In the genomic region with DNA sequence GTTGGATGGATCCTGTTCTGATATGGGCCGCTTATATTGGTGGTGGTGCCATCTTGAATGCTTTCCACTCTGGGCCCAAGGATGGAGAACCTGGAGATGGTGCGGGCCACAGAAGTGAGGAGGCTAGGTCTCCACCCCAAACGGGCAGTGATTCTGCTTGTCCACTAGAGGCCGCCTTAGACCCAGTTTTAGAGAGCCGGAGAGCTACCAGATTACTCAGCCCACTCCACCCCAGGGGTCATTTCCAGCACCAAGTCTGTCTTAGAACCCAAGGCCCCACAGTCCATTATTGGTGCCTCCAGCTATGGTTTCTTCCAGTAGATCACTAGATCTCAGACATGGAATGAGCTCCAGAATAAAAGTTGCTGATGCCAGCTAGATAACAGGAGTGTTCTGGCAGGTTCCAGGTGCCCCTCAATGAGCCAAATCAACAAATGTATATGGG, we compare ENCODE assay signal across 8 cellular contexts. TPM values are rescaled to one million over a fixed set of nuclear protein-coding genes. Genes with fewer than 3 reads are reported as not detected.
DNase-seq lines count a peak whose midpoint lies in the region; ATAC-seq, FAIRE-seq and TF ChIP-seq lines count a peak whose summit lies in the region.

No MANE protein-coding gene starts in this region.

- peak overlapping the region; percentile 70 for H3K4me2 ChIP-seq in GM23248 (ENCODE audit: unreplicated experiment)
- H3K4me2 ChIP-seq in mammary epithelial cell (ENCODE audit: insufficient read depth, low read depth, low read length), result no peak overlapping the region
- peak overlapping the region; percentile 82 for H3K4me2 ChIP-seq in keratinocyte (ENCODE audit: control insufficient read depth, extremely low read depth, insufficient read depth, low read depth, low read length)

- H3K9me2 ChIP-seq in GM23248 (ENCODE audit: insufficient read depth), result no peaks in the 10 kb centered on the region

- CTCF ChIA-PET in mammary epithelial cell (lab: Charles Lee; ENCODE audit: low non-redundant PET), result interaction anchor here (0.5 to 1.1 kb wide), 6 partner anchors 11 to 195 kb away, joined by 3 to 12 read pairs (median 4); a partner anchor contains a TSS

- H3F3A ChIP-seq in GM23248 (ENCODE audit: insufficient read depth), result peaks cover 28% of the 10 kb centered on the region

- H3K9ac ChIP-seq in GM23248, result peak overlapping the region; percentile 69; the same call in 1 of the 2 replicates
- H3K9ac ChIP-seq in mammary epithelial cell (ENCODE audit: insufficient read depth, low read length), result peak overlapping the region; percentile 85
- H3K9ac ChIP-seq in keratinocyte (ENCODE audit: control insufficient read depth, extremely low read depth, insufficient read depth, low read length), result peak overlapping the region; percentile 91

- no peaks in the 10 kb centered on the region for H3K36me3 ChIP-seq in GM23248 (ENCODE audit: low read depth)
- no peaks in the 10 kb centered on the region for H3K36me3 ChIP-seq in mammary epithelial cell (ENCODE audit: insufficient read depth, low read length)
- no peaks in the 10 kb centered on the region for H3K36me3 ChIP-seq in keratinocyte (ENCODE audit: control insufficient read depth in 2 of 2, extremely low read depth in 1 of 2, insufficient read depth in 2 of 2, low read length in 2 of 2)

- dilution Hi-C loops in mammary epithelial cell (cut with HindIII; ENCODE audit: low sequenced_read_pairs) (no loop called here), keratinocyte (cut with MboI; ENCODE audit: extremely low pct_ligation_motif_present, low sequenced_read_pairs) (no loop called here)

- 0 out of 2 replicates have a peak overlapping the region, but pooled peaks have one; percentile 9 for H2AFZ ChIP-seq in GM23248
- peak overlapping the region; percentile 24 for H2AFZ ChIP-seq in mammary epithelial cell (ENCODE audit: low read depth, low read length)
- no peak overlapping the region for H2AFZ ChIP-seq in keratinocyte (ENCODE audit: control insufficient read depth, low read length)

- no peaks in the 10 kb centered on the region for H3K27me3 ChIP-seq in GM23248 (replicated peaks; ENCODE audit: insufficient read depth)
- H3K27me3 ChIP-seq in mammary epithelial cell (ENCODE audit: insufficient read depth, low read length), result no peaks in the 10 kb centered on the region
- no peaks in the 10 kb centered on the region for H3K27me3 ChIP-seq in keratinocyte (ENCODE audit: control insufficient read depth, extremely low read depth, insufficient read depth, low read length)

- H3K79me2 ChIP-seq in GM23248 (ENCODE audit: insufficient read depth) (no peaks in the 10 kb centered on the region), mammary epithelial cell (ENCODE audit: insufficient read depth, low read length) (no peaks in the 10 kb centered on the region), keratinocyte (ENCODE audit: control insufficient read depth, insufficient read depth, low read length) (no peaks in the 10 kb centered on the region)

- H4K20me1 ChIP-seq in GM23248 (ENCODE audit: insufficient read depth) (no peaks in the 10 kb centered on the region), mammary epithelial cell (ENCODE audit: insufficient read depth, low read length) (no peaks in the 10 kb centered on the region), keratinocyte (ENCODE audit: control insufficient read depth, extremely low read depth, insufficient read depth, low read length) (no peaks in the 10 kb centered on the region)

- H3K4me3 ChIP-seq in GM23248 (no peak overlapping the region), mammary epithelial cell (replicated peaks in 1 of 3; ENCODE audit: insufficient read depth in 1 of 3, low read depth in 2 of 3, low read length in 3 of 3) (no peak overlapping the region), keratinocyte (ENCODE audit: control insufficient read depth in 2 of 3, extremely low read depth in 1 of 3, insufficient read depth in 2 of 3, low read depth in 1 of 3, low read length in 3 of 3) (no peak overlapping the region)

- H3K27ac ChIP-seq in GM23248 (peak overlapping the region; percentile 96), VCaP (peak overlapping the region; percentile 81), mammary epithelial cell (ENCODE audit: insufficient read depth, low read depth, low read length) (peak overlapping the region; percentile 98), keratinocyte (ENCODE audit: control insufficient read depth, insufficient read depth, low read length) (peak overlapping the region; percentile 96)

- ATAC-seq in HG03460 (IDR thresholded peaks at IDR 0.05; ENCODE audit: unreplicated experiment), result no peak

- H3K9me3 ChIP-seq in GM23248 (ENCODE audit: low read depth) (no peaks in the 10 kb centered on the region), mammary epithelial cell (replicated peaks; ENCODE audit: insufficient read depth, low read length) (no peaks in the 10 kb centered on the region), keratinocyte (ENCODE audit: control insufficient read depth, low read depth, low read length) (no peaks in the 10 kb centered on the region)

- TF ChIP-seq CTCF in VCaP (conservative IDR thresholded peaks at IDR 0.05) (peak; percentile 83), mammary epithelial cell (conservative IDR thresholded peaks at IDR 0.05 in 1 of 2, IDR thresholded peaks at IDR 0.05 in 1 of 2; ENCODE audit: extremely low read depth in 1 of 2, insufficient read depth in 1 of 2, low read depth in 1 of 2, low read length in 2 of 2) (peak; percentile 87 to 88), keratinocyte (optimal IDR thresholded peaks at IDR 0.05 in 1 of 3, IDR thresholded peaks at IDR 0.05 in 1 of 3, conservative IDR thresholded peaks at IDR 0.05 in 1 of 3; ENCODE audit: extremely low read depth in 1 of 3, insufficient read depth in 2 of 3, low read length in 3 of 3) (peak; percentile 90 to 93 (median 90))

- in situ Hi-C loops in GM23248 (cut with MboI) (loop anchor here (25.0 kb wide), 1 partner anchor 201 kb away; no protein-coding TSS in a partner anchor), mammary epithelial cell (cut with MboI; ENCODE audit: low sequenced_read_pairs in 2 of 2) (loop anchor here (5.0 to 25.0 kb wide), 3 partner anchors 51 to 201 kb away; no protein-coding TSS in a partner anchor)

- BruUV-seq in mammary epithelial cell (replicated peaks; lab: Mats Ljungman, UMichigan), result no TSS peak

- peaks cover 36% of the 10 kb centered on the region for H3K4me1 ChIP-seq in GM23248 (ENCODE audit: insufficient read depth)
- H3K4me1 ChIP-seq in mammary epithelial cell (ENCODE audit: insufficient read depth, low read length), result peaks cover 38% of the 10 kb centered on the region
- peaks cover 45% of the 10 kb centered on the region for H3K4me1 ChIP-seq in keratinocyte (ENCODE audit: control insufficient read depth, extremely low read depth, insufficient read depth, low read length)

- H3K9me1 ChIP-seq in keratinocyte (ENCODE audit: control insufficient read depth, extremely low read depth, insufficient read depth, low read length), result no peaks in the 10 kb centered on the region

- FAIRE-seq in keratinocyte (lab: Jason Lieb, UNC), result no peak

- 0 to 2% methylated on average over 5 of the region's 5 CpGs for WGBS in GM23248 (ENCODE audit: low coverage in 1 of 2, low lambda C conversion rate in 2 of 2, missing lambda C conversion rate in 2 of 2), 2 experiments
- 4% methylated on average over 5 of the region's 5 CpGs for WGBS in mammary epithelial cell (ENCODE audit: low coverage, missing lambda C conversion rate)

- intact Hi-C loops in mammary epithelial cell (cut with micrococcal nuclease), result loop anchor here (1.0 to 5.0 kb wide), 8 partner anchors 29 to 1351 kb away; a partner anchor contains a TSS

- DNase-seq in DMS53 treated with DMSO at 0.1 percent for 48 hours (lab: John Stamatoyannopoulos, UW; ENCODE audit: unreplicated experiment), result peak; percentile 68
- DNase-seq in GM23248, result peak; percentile 89
- DNase-seq in NCI-H1436 treated with DMSO at 0.1 percent for 48 hours (lab: John Stamatoyannopoulos, UW), result peak; percentile 19
- peak; percentile 68 for DNase-seq in mammary epithelial cell
- DNase-seq in keratinocyte (ENCODE audit: low read depth, low spot score), result no peak
- DNase-seq in stimulated activated CD4-positive, alpha-beta T cell treated with anti-CD3 and anti-CD28 coated beads, Interleukin-12 subunit alpha, Interleukin-12 subunit beta, amount 100 ng/mL, for 4 hours, result peak; percentile 52

RNA-seq across cellular contexts. Expression of a gene that starts 11.8 kb away (rescaled TPM):
- 25.7 and 29.1 TPM in 2 replicates for total RNA-seq in GM23248 (2014; rRNA removed; shearing (Covaris generic))
- polyA plus RNA-seq in GM23248 (2016; fragmentation: Nextera tagmentation; extraction: Ambion mirVana) (24.3 and 28.2 TPM in 2 replicates), mammary epithelial cell (23.0 TPM), keratinocyte (17.6 to 25.3 TPM (median 23.0 TPM) in 3 replicates)
- total RNA-seq in mammary epithelial cell, result 10 to 100 TPM; 20.1 to 20.2 TPM
- polyA minus RNA-seq in mammary epithelial cell (18.3 TPM), keratinocyte (22.8 to 26.1 TPM (median 24.6 TPM) in 3 replicates)
- polyA plus RNA-seq in keratinocyte (2011; ENCODE audit: low read depth), result 11.7 TPM
- polyA plus RNA-seq in keratinocyte (2011; cell fraction: cytosol; rRNA removed), result 18.6 and 20.2 TPM in 2 replicates
- 38.4 and 39.1 TPM in 2 replicates for polyA plus RNA-seq in keratinocyte (2011; cell fraction: nucleus; rRNA removed)
- polyA plus RNA-seq in keratinocyte (2012; ENCODE audit: low replicate concordance), result 14.0 and 17.3 TPM in 2 replicates
- polyA minus RNA-seq in keratinocyte (2011; cell fraction: cytosol; rRNA and poly(A)+ RNA removed), result 16.7 TPM
- polyA minus RNA-seq in keratinocyte (2011; cell fraction: nucleus; rRNA and poly(A)+ RNA removed), result 14.7 and 26.5 TPM in 2 replicates

RNA-seq across cellular contexts. Expression of a gene that starts 24.8 kb away (rescaled TPM):
- 13.3 and 13.8 TPM in 2 replicates for total RNA-seq in GM23248 (2014; rRNA removed; shearing (Covaris generic))
- polyA plus RNA-seq in GM23248 (2016; fragmentation: Nextera tagmentation; extraction: Ambion mirVana) (26.0 and 26.1 TPM in 2 replicates), mammary epithelial cell (269 TPM), keratinocyte (201 to 814 TPM (median 262 TPM) in 3 replicates)
- 100 to 1,000 TPM in 1 of 2 donors, 10 to 100 TPM in 1; 85.7 to 712 TPM for total RNA-seq in mammary epithelial cell
- polyA minus RNA-seq in mammary epithelial cell (274 TPM), keratinocyte (168 to 577 TPM (median 210 TPM) in 3 replicates)
- 59.9 TPM for polyA plus RNA-seq in keratinocyte (2011; ENCODE audit: low read depth)
- polyA plus RNA-seq in keratinocyte (2011; cell fraction: cytosol; rRNA removed), result 297 TPM in 2 replicates
- 1,104 and 1,132 TPM in 2 replicates for polyA plus RNA-seq in keratinocyte (2011; cell fraction: nucleus; rRNA removed)
- polyA plus RNA-seq in keratinocyte (2012; ENCODE audit: low replicate concordance), result 156 and 573 TPM in 2 replicates
- 183 TPM for polyA minus RNA-seq in keratinocyte (2011; cell fraction: cytosol; rRNA and poly(A)+ RNA removed)
- 350 and 521 TPM in 2 replicates for polyA minus RNA-seq in keratinocyte (2011; cell fraction: nucleus; rRNA and poly(A)+ RNA removed)
